ENCODE assay signal across 8 cellular contexts in genomic region chr12:43805857-43806736, GRCh38. TPM values are rescaled to one million over a fixed set of nuclear protein-coding genes. Genes with fewer than 3 reads are reported as not detected.
DNase-seq lines count a peak whose midpoint lies in the region; ATAC-seq and TF ChIP-seq lines count a peak whose summit lies in the region.

TWF1 (minus strand) TSS chr12:43806317; CDS start chr12:43806245, 72 bp downstream.

- ATAC-seq in GM18873 (IDR thresholded peaks at IDR 0.05; ENCODE audit: low FRiP score, unreplicated experiment) = peak; percentile 72
- peak; percentile 97 for ATAC-seq in HG03135 (IDR thresholded peaks at IDR 0.05; ENCODE audit: unreplicated experiment)

- DNase-seq in AG09319 (ENCODE audit: extremely low read depth, low read depth) (no peak), NCI-H345 (lab: John Stamatoyannopoulos, UW) (peak; percentile 48), cerebellum (ENCODE audit: low spot score) (peak; percentile 87), kidney glomerular epithelial cell (lab: John Stamatoyannopoulos, UW) (peak; percentile 75)
- peak; percentile 74 for DNase-seq in activated CD4-positive, alpha-beta T cell treated with anti-CD3 and anti-CD28 coated beads for 1 hour
- peak; percentile 57 to 78 for DNase-seq in stimulated activated CD4-positive, alpha-beta T cell treated with anti-CD3 and anti-CD28 coated beads, Interleukin-1b, Interleukin-23, amount 100 ng/mL, for 1 hour (ENCODE audit: low read depth in 2 of 2)

- TF ChIP-seq CTCF in AG09319 (IDR thresholded peaks at IDR 0.05; ENCODE audit: low read depth, low read length) = peak; percentile 35

RNA-seq across cellular contexts. Expression of gene TWF1, which starts in this region (rescaled TPM):
- 84.8 TPM for total RNA-seq in cerebellum
